In the genomic region with DNA sequence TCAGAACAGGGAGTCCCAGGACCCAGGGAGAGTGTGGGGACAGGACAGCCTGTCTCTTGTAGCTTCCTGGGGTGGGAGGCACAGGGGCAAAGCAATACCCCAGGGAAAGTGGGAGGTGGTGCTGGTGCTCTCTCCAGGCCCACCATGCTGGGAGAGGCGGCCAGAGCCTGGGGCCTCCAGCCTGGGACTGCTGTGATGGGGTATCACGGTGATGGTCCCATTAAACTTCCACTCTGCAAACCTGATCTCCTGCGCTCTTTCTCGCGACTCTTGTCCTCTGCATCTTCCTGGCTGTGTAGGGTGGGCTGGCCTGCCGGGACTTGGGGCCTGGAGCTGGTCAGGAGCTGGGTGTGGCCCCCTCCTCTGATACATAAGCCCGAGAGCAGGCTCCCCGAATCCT, we compare ENCODE assay signal across 19 cellular contexts. TPM values are rescaled to one million over a fixed set of nuclear protein-coding genes. Genes with fewer than 3 reads are reported as not detected.
DNase-seq lines count a peak whose midpoint lies in the region; ATAC-seq and TF ChIP-seq lines count a peak whose summit lies in the region.
"Had no signal": no experiment of that assay in that cellular context is flagged by ENCODE, and none has a peak within 500 bp of the region (broad histone marks: within the 10 kb centered on the region; RNA-seq: fewer than 3 reads in every experiment).

No MANE protein-coding gene starts in this region.

- H3K9me3 ChIP-seq in HCT116 (ENCODE audit: control insufficient read depth in 1 of 2, insufficient read depth in 1 of 2, low read depth in 1 of 2, low read length in 2 of 2) (no peaks in the 10 kb centered on the region), prostate gland (no peaks in the 10 kb centered on the region)
- H3K9me3 ChIP-seq: sigmoid colon, vagina had no signal

- no peaks in the 10 kb centered on the region for H3K27me3 Mint-ChIP-seq in activated naive CD8-positive, alpha-beta T cell
- no peaks in the 10 kb centered on the region for H3K27me3 Mint-ChIP-seq in activated naive CD8-positive, alpha-beta T cell treated with anti-CD3 and anti-CD28 coated beads, Interleukin-2, amount 50 U/mL, for 24 hours

- H3K4me1 Mint-ChIP-seq in activated naive CD8-positive, alpha-beta T cell (ENCODE audit: low read depth), result peaks cover 33% of the 10 kb centered on the region
- peaks cover 20% of the 10 kb centered on the region for H3K4me1 Mint-ChIP-seq in activated naive CD8-positive, alpha-beta T cell treated with anti-CD3 and anti-CD28 coated beads, Interleukin-2, amount 50 U/mL, for 24 hours
- peaks cover 41% of the 10 kb centered on the region for H3K4me1 Mint-ChIP-seq in stimulated activated effector memory CD8-positive, alpha-beta T cell treated with anti-CD3 and anti-CD28 coated beads, Interleukin-12 subunit alpha, Interleukin-12 subunit beta, amount 100 ng/mL, for 72 hours

- intact Hi-C loops in HCT116 (cut with micrococcal nuclease) (no loop called here), prostate gland (cut with DNase I) (no loop called here)

- H3K4me3 ChIP-seq in HCT116 (replicated peaks in 1 of 2; ENCODE audit: low read depth in 1 of 2, low read length in 2 of 2) (no peak overlapping the region), prostate gland (no peak overlapping the region)
- H3K4me3 ChIP-seq: dorsolateral prefrontal cortex, sigmoid colon, vagina had no signal

- no peak overlapping the region; the same call in 1 of the 2 replicates for H3K4me2 ChIP-seq in HCT116 (ENCODE audit: low read length)

- no peak for TF ChIP-seq RAD21 in HCT116 (IDR thresholded peaks at IDR 0.05; ENCODE audit: low read depth)

- H3K27ac ChIP-seq in HCT116 (ENCODE audit: low read depth, low read length) (peak overlapping the region; percentile 77), prostate gland (no peak overlapping the region)
- H3K27ac ChIP-seq: brain microvascular endothelial cell, dorsolateral prefrontal cortex, VCaP had no signal

- TF ChIP-seq CTCF in HCT116 (IDR thresholded peaks at IDR 0.05 in 2 of 3, conservative IDR thresholded peaks at IDR 0.05 in 1 of 3; ENCODE audit: borderline replicate concordance in 1 of 3, insufficient read depth in 1 of 3, low read depth in 2 of 3, low read length in 2 of 3), result no peak
- no peak for TF ChIP-seq CTCF in prostate gland (IDR thresholded peaks at IDR 0.05)

- H3K27me3 ChIP-seq in HCT116 (ENCODE audit: insufficient read depth, low read length) (no peaks in the 10 kb centered on the region), prostate gland (replicated peaks; ENCODE audit: insufficient read depth) (no peaks in the 10 kb centered on the region)
- H3K27me3 ChIP-seq: brain microvascular endothelial cell, dorsolateral prefrontal cortex, sigmoid colon, vagina had no signal

- no peak for ATAC-seq in activated naive CD8-positive, alpha-beta T cell treated with anti-CD3 and anti-CD28 coated beads, Interleukin-2, amount 50 U/mL, for 24 hours
- ATAC-seq in HCT116, result no peak
- ATAC-seq in activated naive CD4-positive, alpha-beta T cell treated with anti-CD3 and anti-CD28 coated beads, Interleukin-2, amount 50 U/mL, for 72 hours, result no peak
- ATAC-seq in stimulated activated effector memory CD8-positive, alpha-beta T cell treated with anti-CD3 and anti-CD28 coated beads, Interleukin-12 subunit alpha, Interleukin-12 subunit beta, amount 100 ng/mL, for 72 hours, result no peak
- no peak for ATAC-seq in HG03097 (IDR thresholded peaks at IDR 0.05; ENCODE audit: low FRiP score, unreplicated experiment)
- ATAC-seq: esophagus mucosa had no signal

- RAD21 ChIA-PET in HCT116 (lab: Charles Lee; ENCODE audit: low non-redundant PET in 1 of 2, low total read pairs in 2 of 2, uncharacterized antibody in 2 of 2, unreplicated experiment in 2 of 2), result no interaction called here

- H3K4me3 Mint-ChIP-seq in activated naive CD8-positive, alpha-beta T cell, result no peak overlapping the region
- H3K4me3 Mint-ChIP-seq in activated naive CD8-positive, alpha-beta T cell treated with anti-CD3 and anti-CD28 coated beads, Interleukin-2, amount 50 U/mL, for 24 hours, result no peak overlapping the region
- no peak overlapping the region for H3K4me3 Mint-ChIP-seq in stimulated activated effector memory CD8-positive, alpha-beta T cell treated with anti-CD3 and anti-CD28 coated beads, Interleukin-12 subunit alpha, Interleukin-12 subunit beta, amount 100 ng/mL, for 72 hours

- WGBS in prostate gland, result 81% methylated on average over 8 of the region's 8 CpGs

- H2AFZ ChIP-seq in HCT116 (ENCODE audit: low read depth, low read length, poor library complexity, severe bottlenecking), result no peak overlapping the region

- POLR2A ChIA-PET in HCT116 (lab: Charles Lee), result no interaction called here

- H3K9me3 Mint-ChIP-seq in activated naive CD8-positive, alpha-beta T cell (ENCODE audit: low read depth), result no peaks in the 10 kb centered on the region
- no peaks in the 10 kb centered on the region for H3K9me3 Mint-ChIP-seq in activated naive CD8-positive, alpha-beta T cell treated with anti-CD3 and anti-CD28 coated beads, Interleukin-2, amount 50 U/mL, for 24 hours
- H3K9me3 Mint-ChIP-seq in activated naive CD4-positive, alpha-beta T cell treated with anti-CD3 and anti-CD28 coated beads, Interleukin-2, amount 50 U/mL, for 72 hours, result no peaks in the 10 kb centered on the region
- no peaks in the 10 kb centered on the region for H3K9me3 Mint-ChIP-seq in stimulated activated effector memory CD8-positive, alpha-beta T cell treated with anti-CD3 and anti-CD28 coated beads, Interleukin-12 subunit alpha, Interleukin-12 subunit beta, amount 100 ng/mL, for 72 hours

- peaks cover 35 to 47% of the 10 kb centered on the region in 2 experiments for H3K4me1 ChIP-seq in HCT116 (ENCODE audit: control insufficient read depth in 1 of 2, insufficient read depth in 2 of 2, low read length in 2 of 2)
- no peaks in the 10 kb centered on the region for H3K4me1 ChIP-seq in prostate gland (replicated peaks)

- peak overlapping the region; percentile 77 for H3K27ac Mint-ChIP-seq in activated naive CD8-positive, alpha-beta T cell
- no peak overlapping the region for H3K27ac Mint-ChIP-seq in activated naive CD8-positive, alpha-beta T cell treated with anti-CD3 and anti-CD28 coated beads, Interleukin-2, amount 50 U/mL, for 24 hours
- H3K27ac Mint-ChIP-seq in activated naive CD4-positive, alpha-beta T cell treated with anti-CD3 and anti-CD28 coated beads, Interleukin-2, amount 50 U/mL, for 72 hours, result peak overlapping the region; percentile 72 to 85
- peak overlapping the region; percentile 88 for H3K27ac Mint-ChIP-seq in stimulated activated effector memory CD8-positive, alpha-beta T cell treated with anti-CD3 and anti-CD28 coated beads, Interleukin-12 subunit alpha, Interleukin-12 subunit beta, amount 100 ng/mL, for 72 hours

- H3K36me3 Mint-ChIP-seq in activated naive CD8-positive, alpha-beta T cell, result peaks cover 6% of the 10 kb centered on the region
- H3K36me3 Mint-ChIP-seq in activated naive CD8-positive, alpha-beta T cell treated with anti-CD3 and anti-CD28 coated beads, Interleukin-2, amount 50 U/mL, for 24 hours (ENCODE audit: low read depth), result peaks cover 9% of the 10 kb centered on the region
- no peaks in the 10 kb centered on the region for H3K36me3 Mint-ChIP-seq in activated naive CD4-positive, alpha-beta T cell treated with anti-CD3 and anti-CD28 coated beads, Interleukin-2, amount 50 U/mL, for 72 hours
- H3K36me3 Mint-ChIP-seq in stimulated activated effector memory CD8-positive, alpha-beta T cell treated with anti-CD3 and anti-CD28 coated beads, Interleukin-12 subunit alpha, Interleukin-12 subunit beta, amount 100 ng/mL, for 72 hours, result peaks cover 15% of the 10 kb centered on the region

- peak overlapping the region; percentile 70; the same call in 1 of the 2 replicates for H3K9ac ChIP-seq in HCT116 (ENCODE audit: low read length)

- no TSS peak for BruUV-seq in HCT116 (replicated peaks; lab: Mats Ljungman, UMichigan)

- H3K9me2 ChIP-seq in HCT116 (ENCODE audit: insufficient read depth), result no peaks in the 10 kb centered on the region

- TF ChIP-seq POLR2A in HCT116 (IDR thresholded peaks at IDR 0.05; ENCODE audit: borderline replicate concordance, extremely low read depth, insufficient read depth, insufficient read length) (no peak), prostate gland (IDR thresholded peaks at IDR 0.05) (no peak)

- no peak for DNase-seq in activated naive CD8-positive, alpha-beta T cell treated with anti-CD3 and anti-CD28 coated beads, Interleukin-2, amount 50 U/mL, for 24 hours
- DNase-seq in HCT116 (ENCODE audit: low read depth, low spot score) (no peak), prostate gland (ENCODE audit: low spot score) (no peak)
- DNase-seq in activated naive CD4-positive, alpha-beta T cell treated with anti-CD3 and anti-CD28 coated beads, Interleukin-2, amount 50 U/mL, for 72 hours (ENCODE audit: low spot score in 2 of 2), result no peak
- no peak for DNase-seq in stimulated activated effector memory CD8-positive, alpha-beta T cell treated with anti-CD3 and anti-CD28 coated beads, Interleukin-12 subunit alpha, Interleukin-12 subunit beta, amount 100 ng/mL, for 72 hours (ENCODE audit: low spot score in 2 of 2)
- no peak for DNase-seq in stimulated activated CD4-positive, alpha-beta T cell treated with anti-CD3 and anti-CD28 coated beads, Interleukin-12 subunit alpha, Interleukin-12 subunit beta, amount 100 ng/mL, for 4 hours
- DNase-seq: activated gamma-delta T cell treated with Interleukin-2 at 50 U/mL for 16 hours, brain microvascular endothelial cell, COR-L47, dorsolateral prefrontal cortex, IMR-90, NCI-H187, sigmoid colon had no signal

- H3K79me2 ChIP-seq in HCT116 (ENCODE audit: insufficient read depth, low read length), result peaks cover 45% of the 10 kb centered on the region

- no peaks in the 10 kb centered on the region for H3K36me3 ChIP-seq in HCT116 (ENCODE audit: control insufficient read depth in 1 of 2, insufficient read depth in 2 of 2, low read length in 2 of 2)
- peaks cover 11 to 23% of the 10 kb centered on the region in 2 donors for H3K36me3 ChIP-seq in prostate gland

- no peaks in the 10 kb centered on the region for H4K20me1 ChIP-seq in HCT116 (ENCODE audit: insufficient read depth)

- CTCF ChIA-PET in HCT116 (lab: Charles Lee), result interaction anchor here (3.7 kb wide), 1 partner anchor 12 kb away, joined by 48 read pairs; no protein-coding TSS in a partner anchor

RNA-seq across cellular contexts. Expression of a gene that starts 8.0 kb away (rescaled TPM):
- 40.7 TPM for total RNA-seq in HCT116 (2021; ENCODE audit: unreplicated experiment)
- 22.2 and 24.0 TPM in 2 replicates for polyA plus RNA-seq in HCT116 (2012)
- total RNA-seq in activated naive CD4-positive, alpha-beta T cell treated with anti-CD3 and anti-CD28 coated beads, Interleukin-2, amount 50 U/mL, for 72 hours, result 10 to 100 TPM; 28.9 to 39.0 TPM
- total RNA-seq in prostate gland, result 10 to 100 TPM; 25.5 to 68.4 TPM

RNA-seq across cellular contexts. Expression of a gene that starts 10.2 kb away (rescaled TPM):
- total RNA-seq in HCT116 (2021; ENCODE audit: unreplicated experiment), result 49.7 TPM
- polyA plus RNA-seq in HCT116 (2012), result 56.1 and 58.0 TPM in 2 replicates
- 10 to 100 TPM; 22.6 to 51.2 TPM for total RNA-seq in activated naive CD4-positive, alpha-beta T cell treated with anti-CD3 and anti-CD28 coated beads, Interleukin-2, amount 50 U/mL, for 72 hours
- 10 to 100 TPM; 36.9 to 94.7 TPM for total RNA-seq in prostate gland

RNA-seq across cellular contexts. Expression of a gene that starts 18.3 kb away (rescaled TPM):
- total RNA-seq in HCT116 (2021; ENCODE audit: unreplicated experiment) (5.6 TPM), prostate gland (10 to 100 TPM; 18.4 to 18.6 TPM)
- polyA plus RNA-seq in HCT116 (2012), result 5.0 and 8.8 TPM in 2 replicates
- 1 to 10 TPM; 3.8 to 5.4 TPM for total RNA-seq in activated naive CD4-positive, alpha-beta T cell treated with anti-CD3 and anti-CD28 coated beads, Interleukin-2, amount 50 U/mL, for 72 hours

RNA-seq across cellular contexts. Expression of a gene that starts 20.7 kb away (rescaled TPM):
- total RNA-seq in HCT116 (2021; ENCODE audit: unreplicated experiment), result 28.3 TPM
- polyA plus RNA-seq in HCT116 (2012), result 22.6 and 23.2 TPM in 2 replicates
- 10 to 100 TPM; 15.4 to 22.1 TPM for total RNA-seq in activated naive CD4-positive, alpha-beta T cell treated with anti-CD3 and anti-CD28 coated beads, Interleukin-2, amount 50 U/mL, for 72 hours
- total RNA-seq in prostate gland, result 10 to 100 TPM; 22.7 to 31.4 TPM

RNA-seq across cellular contexts. Expression of a gene that starts 46.8 kb away (rescaled TPM):
- total RNA-seq in HCT116 (2021; ENCODE audit: unreplicated experiment), result 4.2 TPM
- 4.7 and 5.5 TPM in 2 replicates for polyA plus RNA-seq in HCT116 (2012)
- total RNA-seq in activated naive CD4-positive, alpha-beta T cell treated with anti-CD3 and anti-CD28 coated beads, Interleukin-2, amount 50 U/mL, for 72 hours, result 1 to 10 TPM; 1.5 to 7.9 TPM
- total RNA-seq in prostate gland, result 1 to 10 TPM; 3.3 to 4.6 TPM
- total RNA-seq: H1, IMR-90 had no signal
